Comparison of ENCODE assay signal across 8 cellular contexts in the genomic region with DNA sequence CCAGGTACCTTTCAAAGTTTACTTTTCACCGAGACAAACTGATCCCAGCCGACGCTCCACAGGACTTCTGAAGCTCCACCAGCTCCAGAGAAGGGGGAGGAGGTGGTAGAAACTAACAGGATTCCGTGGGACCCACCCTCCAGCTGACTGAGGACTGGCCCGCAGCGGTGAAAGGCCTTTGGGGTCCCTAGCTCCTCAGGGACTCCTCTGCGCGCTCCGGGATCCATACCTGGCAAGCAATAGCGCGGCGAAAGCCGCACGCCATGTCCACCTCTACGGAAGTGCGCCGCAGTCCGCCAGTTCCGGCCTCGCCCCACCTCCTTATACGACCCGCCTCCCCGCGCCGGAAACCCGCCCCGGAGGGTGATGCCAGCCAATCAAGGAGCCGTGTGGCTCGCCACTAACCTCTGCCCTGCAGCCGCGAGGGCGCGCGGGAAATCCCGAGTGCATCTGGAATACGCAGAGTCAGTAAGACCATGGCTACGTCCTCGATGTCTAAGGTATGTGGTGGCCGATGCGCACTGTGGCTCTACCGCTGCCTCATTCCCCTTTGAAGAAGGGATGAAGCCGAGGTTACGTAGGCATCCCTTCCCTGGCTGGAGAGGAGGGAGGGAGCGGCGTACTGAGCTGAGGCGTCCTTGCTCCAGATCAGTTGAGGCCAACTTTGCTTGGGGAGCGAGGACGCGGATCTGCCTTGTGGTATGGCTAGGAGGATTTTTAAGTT. TPM values are rescaled to one million over a fixed set of nuclear protein-coding genes. Genes with fewer than 3 reads are reported as not detected.
DNase-seq lines count a peak whose midpoint lies in the region; ATAC-seq lines count a peak whose summit lies in the region.

A gene (plus strand): TSS at position 443 of the 724 bp plus-strand sequence. CDS start 34 bp downstream, at position 477.
A gene with protein sequence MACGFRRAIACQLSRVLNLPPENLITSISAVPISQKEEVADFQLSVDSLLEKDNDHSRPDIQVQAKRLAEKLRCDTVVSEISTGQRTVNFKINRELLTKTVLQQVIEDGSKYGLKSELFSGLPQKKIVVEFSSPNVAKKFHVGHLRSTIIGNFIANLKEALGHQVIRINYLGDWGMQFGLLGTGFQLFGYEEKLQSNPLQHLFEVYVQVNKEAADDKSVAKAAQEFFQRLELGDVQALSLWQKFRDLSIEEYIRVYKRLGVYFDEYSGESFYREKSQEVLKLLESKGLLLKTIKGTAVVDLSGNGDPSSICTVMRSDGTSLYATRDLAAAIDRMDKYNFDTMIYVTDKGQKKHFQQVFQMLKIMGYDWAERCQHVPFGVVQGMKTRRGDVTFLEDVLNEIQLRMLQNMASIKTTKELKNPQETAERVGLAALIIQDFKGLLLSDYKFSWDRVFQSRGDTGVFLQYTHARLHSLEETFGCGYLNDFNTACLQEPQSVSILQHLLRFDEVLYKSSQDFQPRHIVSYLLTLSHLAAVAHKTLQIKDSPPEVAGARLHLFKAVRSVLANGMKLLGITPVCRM (minus strand): TSS at position 295 of the 724 bp plus-strand sequence. CDS start 30 bp downstream, at position 265.

- POLR2A ChIA-PET in activated CD4-positive, alpha-beta T cell treated with anti-CD3 and anti-CD28 coated beads, Interleukin-2, amount 10 ng/mL, durations not matched to agents 7 days and 5 days (lab: Charles Lee), result interaction anchor here (0.6 to 1.0 kb wide), 3 partner anchors 110 to 301 kb away, joined by 3 to 7 read pairs (median 3); no protein-coding TSS in a partner anchor

- ATAC-seq in GM19328 (IDR thresholded peaks at IDR 0.05; ENCODE audit: unreplicated experiment), result peak; percentile 100
- peak; percentile 100 for ATAC-seq in HG03520 (IDR thresholded peaks at IDR 0.05; ENCODE audit: unreplicated experiment)
- peak; percentile 100 for ATAC-seq in left lobe of liver

- CTCF ChIA-PET in activated CD4-positive, alpha-beta T cell treated with anti-CD3 and anti-CD28 coated beads, Interleukin-2, amount 10 ng/mL, durations not matched to agents 7 days and 5 days (lab: Charles Lee), result interaction anchor here (0.7 to 1.6 kb wide), 6 partner anchors 22 to 110 kb away, joined by 3 to 5 read pairs (median 4); no protein-coding TSS in a partner anchor

- H3K27me3 ChIP-seq in BLaER1, result no peaks in the 10 kb centered on the region

- H3K9me3 ChIP-seq in BLaER1, result no peaks in the 10 kb centered on the region

- peak within 1 kb of the TSS; percentile 91 for H3K27ac Mint-ChIP-seq in activated CD4-positive, alpha-beta T cell treated with anti-CD3 and anti-CD28 coated beads, Interleukin-2, amount 10 ng/mL, durations not matched to agents 7 days and 5 days

- peak within 1 kb of the TSS; percentile 78 for H3K9ac ChIP-seq in BLaER1

- H3K27me3 Mint-ChIP-seq in activated CD4-positive, alpha-beta T cell treated with anti-CD3 and anti-CD28 coated beads, Interleukin-2, amount 10 ng/mL, durations not matched to agents 7 days and 5 days, result no peaks in the 10 kb centered on the region

- H3K27ac ChIP-seq in BLaER1, result peak within 1 kb of the TSS; percentile 70

- H3K36me3 ChIP-seq in BLaER1, result 0 out of 2 replicates have a peak, but pooled peaks cover 5% of the 10 kb centered on the region

- DNase-seq in NCI-H69 (lab: John Stamatoyannopoulos, UW) (peak; percentile 98), cortex of kidney (lab: John Stamatoyannopoulos, UW) (peak; percentile 54), left lobe of liver (ENCODE audit: low spot score) (peak; percentile 98)
- peak; percentile 96 for DNase-seq in activated CD4-positive, alpha-beta T cell treated with anti-CD3 and anti-CD28 coated beads, Interleukin-2, amount 10 ng/mL, durations not matched to agents 7 days and 5 days
- peak; percentile 86 for DNase-seq in stimulated activated CD4-positive, alpha-beta T cell treated with anti-CD3 and anti-CD28 coated beads, Interleukin-2, amount 100 ng/mL, for 4 hours (ENCODE audit: low read depth)

- peak within 1 kb of the TSS; percentile 80 for H3K4me2 ChIP-seq in BLaER1

- H3K36me3 Mint-ChIP-seq in activated CD4-positive, alpha-beta T cell treated with anti-CD3 and anti-CD28 coated beads, Interleukin-2, amount 10 ng/mL, durations not matched to agents 7 days and 5 days (ENCODE audit: low read depth), result peaks cover 47% of the 10 kb centered on the region

- peaks cover 3% of the 10 kb centered on the region for H3K9me3 Mint-ChIP-seq in activated CD4-positive, alpha-beta T cell treated with anti-CD3 and anti-CD28 coated beads, Interleukin-2, amount 10 ng/mL, durations not matched to agents 7 days and 5 days

- peaks cover 24% of the 10 kb centered on the region for H3K4me1 ChIP-seq in BLaER1

- H3K4me3 Mint-ChIP-seq in activated CD4-positive, alpha-beta T cell treated with anti-CD3 and anti-CD28 coated beads, Interleukin-2, amount 10 ng/mL, durations not matched to agents 7 days and 5 days, result peak within 1 kb of the TSS; percentile 88

- H4K20me1 ChIP-seq in BLaER1, result no peaks in the 10 kb centered on the region

- peaks cover 62% of the 10 kb centered on the region for H3K4me1 Mint-ChIP-seq in activated CD4-positive, alpha-beta T cell treated with anti-CD3 and anti-CD28 coated beads, Interleukin-2, amount 10 ng/mL, durations not matched to agents 7 days and 5 days

- peak within 1 kb of the TSS; percentile 76 for H3K4me3 ChIP-seq in BLaER1

RNA-seq across cellular contexts. Expression of the first gene that starts in this region (rescaled TPM):
- total RNA-seq in activated CD4-positive, alpha-beta T cell treated with anti-CD3 and anti-CD28 coated beads, Interleukin-2, amount 10 ng/mL, durations not matched to agents 7 days and 5 days, result 10 to 100 TPM; 27.1 to 32.5 TPM
- 6.3 TPM for total RNA-seq in left lobe of liver

RNA-seq across cellular contexts. Expression of the second gene that starts in this region (rescaled TPM):
- 10 to 100 TPM; 24.1 to 28.0 TPM for total RNA-seq in activated CD4-positive, alpha-beta T cell treated with anti-CD3 and anti-CD28 coated beads, Interleukin-2, amount 10 ng/mL, durations not matched to agents 7 days and 5 days
- total RNA-seq in left lobe of liver, result 13.6 TPM

Comparison
In these comparisons a context has a peak if more than half of its experiments do, and no peak if none do; other contexts are left out.
1. Peak in every context shown above with its lines: DNase-seq, ATAC-seq, H3K4me3 ChIP-seq and H3K27ac ChIP-seq.